In genomic region chr22:29000641-29001040, GRCh38 we compare ENCODE assay signal across 23 cellular contexts.
DNase-seq lines count a peak whose midpoint lies in the region; ATAC-seq, FAIRE-seq and TF ChIP-seq lines count a peak whose summit lies in the region.
"Had no signal": no experiment of that assay in that cellular context is flagged by ENCODE, and none has a peak within 500 bp of the region (broad histone marks: within the 10 kb centered on the region; RNA-seq: fewer than 3 reads in every experiment).

No MANE protein-coding gene starts in this region.

- FAIRE-seq in H1 (lab: Jason Lieb, UNC): no peak
- FAIRE-seq: GM12878 had no signal

- H3K56ac ChIP-seq in H1 (replicated peaks; ENCODE audit: insufficient read length, low read depth, low read length): no peak overlapping the region

- H3K36me3 ChIP-seq in HUES48 (ENCODE audit: control insufficient read depth, insufficient read depth, low read length): no peaks in the 10 kb centered on the region
- H3K36me3 ChIP-seq in H1 (ENCODE audit: control insufficient read depth in 2 of 4, insufficient read depth in 4 of 4, low read length in 3 of 4): no peaks in the 10 kb centered on the region
- peaks cover 0 to 7% of the 10 kb centered on the region in 2 experiments for H3K36me3 ChIP-seq in mesenchymal stem cell (ENCODE audit: control insufficient read depth in 1 of 2, insufficient read depth in 2 of 2, low read depth in 1 of 2, low read length in 2 of 2)
- no peaks in the 10 kb centered on the region for H3K36me3 ChIP-seq in thyroid gland
- H3K36me3 ChIP-seq: Peyer's patch, SJCRH30 had no signal

- no peak for TF ChIP-seq EP300 in H1 (IDR thresholded peaks at IDR 0.05; ENCODE audit: borderline replicate concordance in 1 of 2, low read depth in 2 of 2, low read length in 2 of 2)

- no peaks in the 10 kb centered on the region for H3K27me3 ChIP-seq in HUES48 (ENCODE audit: control insufficient read depth, insufficient read depth, low read length)
- no peaks in the 10 kb centered on the region for H3K27me3 ChIP-seq in H1 (replicated peaks in 1 of 4; ENCODE audit: control insufficient read depth in 3 of 4, extremely low read depth in 1 of 4, insufficient read depth in 3 of 4, low read length in 3 of 4)
- no peaks in the 10 kb centered on the region for H3K27me3 ChIP-seq in mesenchymal stem cell (ENCODE audit: control insufficient read depth in 1 of 2, insufficient read depth in 1 of 2, low read length in 2 of 2)
- H3K27me3 ChIP-seq in thyroid gland: no peaks in the 10 kb centered on the region
- H3K27me3 ChIP-seq: Peyer's patch, SJCRH30 had no signal

- H2BK15ac ChIP-seq in H1 (ENCODE audit: low read length): no peak overlapping the region
- H2BK15ac ChIP-seq in mesenchymal stem cell (ENCODE audit: low read depth, poor library complexity, severe bottlenecking): no peak overlapping the region

- WGBS in H1 (ENCODE audit: extremely low coverage in 1 of 2, insufficient coverage in 1 of 2, insufficient read length in 1 of 2, insufficient replicate concordance in 2 of 2, low coverage in 1 of 2, low lambda C conversion rate in 2 of 2, missing lambda C conversion rate in 1 of 2), 2 experiments: 83% methylated on average over 5 of the region's 5 CpGs; no CpG with 5 or more reads in 1 of the 2 experiments
- 100% methylated on average over 2 of the region's 5 CpGs for whole genome bisulfite sequencing in mesenchymal stem cell
- 95 to 98% methylated on average over 5 of the region's 5 CpGs for WGBS in thyroid gland, 2 donors

- H3K79me1 ChIP-seq in H1 (ENCODE audit: low read depth, low read length): no peaks in the 10 kb centered on the region; the same call in 1 of the 2 replicates
- peaks cover 19% of the 10 kb centered on the region for H3K79me1 ChIP-seq in mesenchymal stem cell (replicated peaks; ENCODE audit: low read length, poor library complexity, severe bottlenecking)

- TF ChIP-seq RAD21 in H1 (IDR thresholded peaks at IDR 0.05 in 1 of 2, conservative IDR thresholded peaks at IDR 0.05 in 1 of 2; ENCODE audit: low read depth in 2 of 2, low read length in 2 of 2): no peak; a peak in 1 of 4 replicates

- peak overlapping the region; percentile 22 for H3K27ac ChIP-seq in HUES48 (ENCODE audit: low read depth, low read length)
- H3K27ac ChIP-seq in H1 (ENCODE audit: low read depth, low read length): peak overlapping the region; percentile 71; the same call in 1 of the 2 replicates
- H3K27ac ChIP-seq in mesenchymal stem cell (ENCODE audit: low read length, poor library complexity, severe bottlenecking): peak overlapping the region; percentile 82
- H3K27ac ChIP-seq in thyroid gland: peak overlapping the region; percentile 58 to 67 (median 67)
- H3K27ac ChIP-seq: BLaER1, GM23248, Peyer's patch, SJCRH30 had no signal

- peak overlapping the region; percentile 61 for H4K5ac ChIP-seq in H1 (ENCODE audit: insufficient read length, low read depth, low read length)

- H2BK20ac ChIP-seq in H1 (ENCODE audit: low read length): peak overlapping the region; percentile 16; the same call in 1 of the 2 replicates

- no peak overlapping the region for H3K23ac ChIP-seq in H1 (ENCODE audit: insufficient read length)
- H3K23ac ChIP-seq in mesenchymal stem cell (ENCODE audit: low read length in 2 of 2): no peak overlapping the region

- H4K91ac ChIP-seq in H1 (replicated peaks; ENCODE audit: insufficient read length, low read length) (peak overlapping the region; percentile 22), mesenchymal stem cell (ENCODE audit: low read length) (no peak overlapping the region)

- CTCF ChIA-PET in H1 (lab: Charles Lee; ENCODE audit: partially characterized antibody): interaction anchor here (0.7 to 1.4 kb wide), 4 partner anchors 10 to 109 kb away, joined by 3 read pairs; no protein-coding TSS in a partner anchor

- no peak for TF ChIP-seq CTCF in H1 (IDR thresholded peaks at IDR 0.05; ENCODE audit: control extremely low read depth in 1 of 3, insufficient read depth in 1 of 3, low read depth in 1 of 3, low read length in 3 of 3)
- TF ChIP-seq CTCF in thyroid gland (IDR thresholded peaks at IDR 0.05): no peak

- H3K9ac ChIP-seq in HUES48 (ENCODE audit: low read depth, low read length) (0 out of 2 replicates have a peak overlapping the region, but pooled peaks have one; percentile 9), H1 (replicated peaks in 1 of 4; ENCODE audit: extremely low read depth in 1 of 4, low read depth in 3 of 4, low read length in 3 of 4) (no peak overlapping the region), mesenchymal stem cell (ENCODE audit: low read length) (no peak overlapping the region)
- H3K9ac ChIP-seq: BLaER1, GM23248 had no signal

- H2BK5ac ChIP-seq in H1 (ENCODE audit: low read depth, low read length) (peak overlapping the region; percentile 95), mesenchymal stem cell (ENCODE audit: low read depth, low read length, poor library complexity, severe bottlenecking) (no peak overlapping the region)

- ATAC-seq in HG03045 (IDR thresholded peaks at IDR 0.05; ENCODE audit: unreplicated experiment): no peak
- ATAC-seq: GM12878 had no signal

- no peak overlapping the region for H4K8ac ChIP-seq in H1 (ENCODE audit: extremely low read depth, insufficient read depth, low read length)
- H4K8ac ChIP-seq in mesenchymal stem cell (ENCODE audit: low read length): no peak overlapping the region

- H2AK5ac ChIP-seq in H1 (ENCODE audit: low read depth, low read length) (peak overlapping the region; percentile 97), mesenchymal stem cell (ENCODE audit: low read length, severe bottlenecking) (peak overlapping the region; percentile 99)

- peaks cover 3% of the 10 kb centered on the region; the same call in 1 of the 2 replicates for H3K23me2 ChIP-seq in H1 (ENCODE audit: low read depth, low read length)

- TF ChIP-seq POLR2A in H1 (IDR thresholded peaks at IDR 0.05; ENCODE audit: control extremely low read depth in 1 of 2, low read depth in 2 of 2, low read length in 2 of 2) (no peak), thyroid gland (IDR thresholded peaks at IDR 0.05) (no peak)

- no peak overlapping the region for H3K14ac ChIP-seq in H1 (ENCODE audit: insufficient read length)
- peak overlapping the region in 1 of 2 experiments; percentile 50 for H3K14ac ChIP-seq in mesenchymal stem cell (ENCODE audit: low read length in 2 of 2)

- H3K9me3 ChIP-seq in HUES48 (ENCODE audit: control insufficient read depth, insufficient read depth, low read length) (no peaks in the 10 kb centered on the region), H1 (ENCODE audit: insufficient read depth in 2 of 2, low read depth in 1 of 2, low read length in 1 of 2) (no peaks in the 10 kb centered on the region), mesenchymal stem cell (ENCODE audit: control insufficient read depth, low read length) (no peaks in the 10 kb centered on the region), thyroid gland (no peaks in the 10 kb centered on the region)
- H3K9me3 ChIP-seq: BLaER1, Peyer's patch, SJCRH30 had no signal

- H3K4me1 ChIP-seq in HUES48 (ENCODE audit: control insufficient read depth, insufficient read depth, low read length) (peaks cover 38% of the 10 kb centered on the region), H1 (replicated peaks in 1 of 4; ENCODE audit: control insufficient read depth in 3 of 4, insufficient read depth in 4 of 4, low read length in 3 of 4) (peaks cover 16 to 28% (median 21%) of the 10 kb centered on the region in 4 experiments), mesenchymal stem cell (ENCODE audit: control insufficient read depth, insufficient read depth, low read depth, low read length) (peaks cover 23% of the 10 kb centered on the region), thyroid gland (peaks cover 54 to 62% of the 10 kb centered on the region in 2 donors)

- no peaks in the 10 kb centered on the region for H4K20me1 ChIP-seq in H1 (replicated peaks in 1 of 2; ENCODE audit: control insufficient read depth in 1 of 2, insufficient read depth in 2 of 2, low read length in 2 of 2)

- no peak for DNase-seq in H1 (ENCODE audit: low read depth in 1 of 2, low spot score in 2 of 2)
- no peak for DNase-seq in mesenchymal stem cell
- DNase-seq in thyroid gland: no peak
- DNase-seq in HUDEP-2 (lab: John Stamatoyannopoulos, UW; ENCODE audit: unreplicated experiment in 76 of 76): no peak
- DNase-seq in NCI-H2029 (lab: John Stamatoyannopoulos, UW): no peak
- DNase-seq: CD4-positive, alpha-beta T cell; COR-L47; DMS 273 treated with DMSO at 0.1 percent for 48 hours; DMS79 treated with DMSO at 0.1 percent for 48 hours; KG1; NCI-H1092; NCI-H1436; NCI-H187 treated with DMSO at 0.1 percent for 48 hours; NCI-H226; NCI-H510A treated with DMSO at 0.1 percent for 48 hours; NCI-H774; Peyer's patch; SJCRH30 had no signal

- 0 out of 2 replicates have a peak overlapping the region, but pooled peaks have one; percentile 21 for H3K18ac ChIP-seq in H1 (ENCODE audit: extremely low read depth, low read length)
- H3K18ac ChIP-seq in mesenchymal stem cell (ENCODE audit: low read depth in 1 of 2, low read length in 2 of 2): no peak overlapping the region

- no peak overlapping the region for H3K4ac ChIP-seq in H1 (replicated peaks; ENCODE audit: insufficient read length, low read depth, low read length)
- no peak overlapping the region for H3K4ac ChIP-seq in mesenchymal stem cell (ENCODE audit: low read depth in 1 of 2, low read length in 2 of 2)

- peaks cover 0 to 31% of the 10 kb centered on the region in 2 experiments; a peak in 3 of 4 replicates for H3K79me2 ChIP-seq in H1 (ENCODE audit: control insufficient read depth in 1 of 2, insufficient read depth in 2 of 2, low read length in 2 of 2)

- POLR2A ChIA-PET in H1 (lab: Charles Lee; ENCODE audit: partially characterized antibody): interaction anchor here (0.7 to 1.9 kb wide), 8 partner anchors 9 to 117 kb away, joined by 3 to 13 read pairs (median 4); no protein-coding TSS in a partner anchor

- H2AFZ ChIP-seq in H1 (ENCODE audit: low read length) (no peak overlapping the region), mesenchymal stem cell (ENCODE audit: low read depth, low read length) (no peak overlapping the region)
- H2AFZ ChIP-seq: GM23248 had no signal

- intact Hi-C loops in thyroid gland (cut with DNase I): no loop called here

- H2BK120ac ChIP-seq in H1 (replicated peaks; ENCODE audit: low read depth, low read length): no peak overlapping the region
- H2BK120ac ChIP-seq in mesenchymal stem cell (ENCODE audit: low read depth, low read length): no peak overlapping the region

- H3K4me3 ChIP-seq in HUES48 (ENCODE audit: low read depth, low read length) (no peak overlapping the region; the same call in 1 of the 2 replicates), H1 (ENCODE audit: extremely low read depth in 1 of 4, insufficient read depth in 2 of 4, low read depth in 3 of 4, low read length in 4 of 4) (peak overlapping the region in 1 of 4 experiments; percentile 10; a peak in 1 of 8 replicates), mesenchymal stem cell (ENCODE audit: insufficient read depth in 1 of 2, low read depth in 1 of 2, low read length in 2 of 2) (no peak overlapping the region), thyroid gland (replicated peaks in 1 of 3) (no peak overlapping the region)
- H3K4me3 ChIP-seq: BLaER1, GM12878, GM23248, Peyer's patch, SJCRH30 had no signal

- no peak overlapping the region; a peak in 1 of 4 replicates for H3K4me2 ChIP-seq in H1 (ENCODE audit: insufficient read depth in 1 of 2, low read depth in 2 of 2, low read length in 2 of 2)
- no peak overlapping the region for H3K4me2 ChIP-seq in mesenchymal stem cell (ENCODE audit: low read length, poor library complexity, severe bottlenecking)
- H3K4me2 ChIP-seq: BLaER1 had no signal

- H2BK12ac ChIP-seq in H1 (ENCODE audit: low read depth, low read length) (peak overlapping the region; percentile 92), mesenchymal stem cell (ENCODE audit: low read length in 2 of 2) (no peak overlapping the region)

Comparison
In these comparisons a context has a peak if more than half of its experiments do, and no peak if none do; other contexts are left out.
1. H3K27ac ChIP-seq: peak in every context shown above with its lines; median percentile 82 in mesenchymal stem cell; 71 in H1; 67 in thyroid gland; 22 in HUES48.